ENCODE assay signal across 12 cellular contexts in genomic region chr7:98354511-98355249, GRCh38. TPM values are rescaled to one million over a fixed set of nuclear protein-coding genes. Genes with fewer than 3 reads are reported as not detected.
DNase-seq lines count a peak whose midpoint lies in the region; ATAC-seq, FAIRE-seq and TF ChIP-seq lines count a peak whose summit lies in the region.
"Had no signal": no experiment of that assay in that cellular context is flagged by ENCODE, and none has a peak within 500 bp of the region (broad histone marks: within the 10 kb centered on the region; RNA-seq: fewer than 3 reads in every experiment).

No MANE protein-coding gene starts in this region.

- H3K27ac ChIP-seq in AG04450 (ENCODE audit: low read depth, low read length) (peak overlapping the region; percentile 73), HUES64 (ENCODE audit: low read depth, low read length) (peak overlapping the region; percentile 65; the same call in 1 of the 2 replicates)

- H3K9me3 ChIP-seq in AG04450 (ENCODE audit: control insufficient read depth, insufficient read depth, low read length) (peaks cover 4% of the 10 kb centered on the region; the same call in 1 of the 2 replicates), HUES64 (ENCODE audit: insufficient read depth, low read depth, low read length) (no peaks in the 10 kb centered on the region)

- H3K4me3 ChIP-seq in AG04450 (ENCODE audit: low read depth, low read length) (no peak overlapping the region), HUES64 (ENCODE audit: low read length) (no peak overlapping the region), bronchial epithelial cell (ENCODE audit: low read depth, low read length) (no peak overlapping the region)

- FAIRE-seq in bronchial epithelial cell (lab: Jason Lieb, UNC), result peak; percentile 96

- POLR2A ChIA-PET in AG04450 (lab: Yijun Ruan, JAX), result interaction anchor here (1.0 to 1.2 kb wide), 2 partner anchors 64 to 524 kb away, joined by 3 to 4 read pairs; partner anchors contain the start of gene TRRAP

- 82% methylated on average over 22 of the region's 22 CpGs for WGBS in HUES64

- CTCF ChIA-PET in AG04450 (lab: Charles Lee), result no interaction called here

- H3K27me3 ChIP-seq in AG04450 (ENCODE audit: control insufficient read depth, insufficient read depth, low read length) (no peaks in the 10 kb centered on the region), HUES64 (ENCODE audit: insufficient read depth, low read length) (no peaks in the 10 kb centered on the region), bronchial epithelial cell (ENCODE audit: control insufficient read depth, insufficient read depth, low read length) (no peaks in the 10 kb centered on the region)

- no peak for TF ChIP-seq CTCF in AG04450 (IDR thresholded peaks at IDR 0.05; ENCODE audit: low read depth, low read length)
- TF ChIP-seq CTCF in bronchial epithelial cell (IDR thresholded peaks at IDR 0.05; ENCODE audit: insufficient read depth, low read length, severe bottlenecking), result no peak

- DNase-seq in AG04450 (ENCODE audit: low read depth, low spot score), result no peak
- peak; percentile 95 for DNase-seq in bronchial epithelial cell (ENCODE audit: low read depth)
- peak; percentile 20 to 84 for DNase-seq in lung microvascular endothelial cell (ENCODE audit: low read depth in 2 of 2)
- no peak for DNase-seq in NCI-H187 (lab: John Stamatoyannopoulos, UW)
- DNase-seq in NCI-H345 treated with DMSO at 0.1 percent for 48 hours (lab: John Stamatoyannopoulos, UW; ENCODE audit: unreplicated experiment), result no peak
- DNase-seq: activated T-cell treated with anti-CD3 and anti-CD28 coated beads, Interleukin-2, amount 50 U/mL, for 72 hours; DND-41; NCI-H2171 treated with DMSO at 0.1 percent for 48 hours; stimulated activated CD8-positive, alpha-beta memory T cell treated with anti-CD3 and anti-CD28 coated beads, Interleukin-4, amount 100 ng/mL, for 48 hours had no signal

- no peak for ATAC-seq in GM21717 (IDR thresholded peaks at IDR 0.05; ENCODE audit: unreplicated experiment)
- no peak for ATAC-seq in HG03342 (IDR thresholded peaks at IDR 0.05; ENCODE audit: unreplicated experiment)
- ATAC-seq: activated T-cell treated with anti-CD3 and anti-CD28 coated beads, Interleukin-2, amount 50 U/mL, for 72 hours had no signal

- peak overlapping the region; percentile 2; the same call in 1 of the 2 replicates for H3K9ac ChIP-seq in HUES64 (ENCODE audit: low read depth, low read length)

- peaks cover 10% of the 10 kb centered on the region; the same call in 1 of the 2 replicates for H3K36me3 ChIP-seq in HUES64 (ENCODE audit: insufficient read depth, low read length)
- H3K36me3 ChIP-seq in bronchial epithelial cell (ENCODE audit: control insufficient read depth, insufficient read depth, low read length), result peaks cover 10% of the 10 kb centered on the region

- H3K4me1 ChIP-seq in HUES64 (ENCODE audit: insufficient read depth, low read length), result peaks cover 12% of the 10 kb centered on the region; the same call in 1 of the 2 replicates

RNA-seq across cellular contexts. Expression of gene BAIAP2L1, which starts 46.2 kb away (rescaled TPM):
- 3.9 and 4.1 TPM in 2 replicates for polyA plus RNA-seq in AG04450 (2011; rRNA removed)
- 3.6 and 4.6 TPM in 2 replicates for polyA minus RNA-seq in AG04450 (2011; rRNA and poly(A)+ RNA removed)
- 17.7 TPM for polyA plus RNA-seq in HUES64 (2013, experiment 1 of 2)
- 19.3 TPM for polyA plus RNA-seq in HUES64 (2013, experiment 2 of 2)
- 19.7 and 22.4 TPM in 2 replicates for total RNA-seq in bronchial epithelial cell
- total RNA-seq in lung microvascular endothelial cell, result under 0.01 and 0.22 TPM in 2 replicates

Comparison
In these comparisons a context has a peak if more than half of its experiments do, and no peak if none do; other contexts are left out.
1. DNase-seq: peak in bronchial epithelial cell (single experiment) and lung microvascular endothelial cell (2 of 2); none in AG04450 (single experiment), NCI-H187 (0 of 2) and NCI-H345 treated with DMSO at 0.1 percent for 48 hours (single experiment).
2. RNA of gene BAIAP2L1, which starts 46.2 kb away (total RNA-seq): 19.7 to 22.4 TPM in bronchial epithelial cell; under 0.01 to 0.22 TPM in lung microvascular endothelial cell; every median in the first group is over 10 times any median in the second.